15 cellular contexts compared by ENCODE assay signal in the genomic region with DNA sequence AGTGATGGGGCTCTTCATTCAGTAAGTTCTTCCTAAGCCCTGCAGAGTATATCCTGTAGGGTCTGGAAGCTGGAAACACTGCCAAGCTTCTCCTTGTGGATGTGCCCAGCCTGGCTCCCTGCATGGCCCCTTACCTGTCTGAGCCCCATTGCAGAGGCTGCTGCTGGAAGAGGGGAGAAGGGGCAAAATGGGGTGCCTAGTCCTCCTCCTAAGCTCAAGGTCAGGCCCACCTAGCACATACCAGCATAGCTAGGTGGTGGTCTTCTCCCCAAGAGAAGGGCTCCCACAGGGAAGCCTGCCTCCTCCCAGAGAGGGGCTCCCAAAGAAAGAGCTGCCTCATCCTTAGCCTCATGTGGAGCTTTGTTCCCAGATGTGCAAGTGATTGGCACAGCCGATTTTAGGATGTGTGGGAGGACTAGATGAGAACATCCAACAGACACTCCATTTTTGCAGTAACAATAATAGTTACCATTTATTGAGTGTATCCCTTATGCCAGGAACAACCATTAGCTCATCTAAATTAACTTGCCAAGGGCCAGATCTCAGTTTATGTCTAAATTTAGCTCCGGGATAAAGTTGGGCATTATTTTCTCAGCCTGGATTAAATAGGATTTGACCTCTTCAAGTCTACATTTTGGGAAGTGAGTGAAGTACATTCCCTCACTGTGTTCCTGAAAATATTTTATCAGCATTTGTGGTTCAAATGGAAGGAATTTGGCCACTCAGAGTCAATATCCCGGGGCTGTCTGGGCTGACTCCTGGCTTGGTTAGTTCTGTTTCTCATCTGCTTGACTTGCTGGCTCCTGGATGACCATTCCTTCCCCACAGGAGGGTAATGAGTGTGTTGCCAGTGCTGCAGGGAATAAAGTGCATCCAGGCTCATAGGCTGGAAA.
DNase-seq lines count a peak whose midpoint lies in the region; ATAC-seq and TF ChIP-seq lines count a peak whose summit lies in the region.
"Had no signal": no experiment of that assay in that cellular context is flagged by ENCODE, and none has a peak within 500 bp of the region (broad histone marks: within the 10 kb centered on the region; RNA-seq: fewer than 3 reads in every experiment).

No MANE protein-coding gene starts in this region.

- H3K27me3 ChIP-seq in smooth muscle cell (ENCODE audit: low read depth) = no peaks in the 10 kb centered on the region
- H3K27me3 ChIP-seq: BLaER1 treated with 17β-estradiol and CSF1 and Interleukin-3, amounts not matched to agents 10 nM and 100 nM; pancreas had no signal

- H3K27ac ChIP-seq in smooth muscle cell (ENCODE audit: low read depth) = peak overlapping the region; percentile 77
- H3K27ac ChIP-seq: BLaER1 treated with 17β-estradiol and CSF1 and Interleukin-3, amounts not matched to agents 10 nM and 100 nM; pancreas had no signal

- ATAC-seq in left ventricle myocardium superior (peak; percentile 60), HG03354 (IDR thresholded peaks at IDR 0.05; ENCODE audit: poor library complexity, severe bottlenecking, unreplicated experiment) (no peak)
- no peak for ATAC-seq in activated CD4-positive, CD25-positive, alpha-beta regulatory T cell treated with anti-CD3 and anti-CD28 coated beads, Interleukin-2, amount 50 U/mL, for 24 hours
- ATAC-seq: activated naive CD8-positive, alpha-beta T cell treated with anti-CD3 and anti-CD28 coated beads, Interleukin-2, amount 50 U/mL, for 24 hours had no signal

- H3K4me3 ChIP-seq in smooth muscle cell = no peak overlapping the region
- H3K4me3 ChIP-seq: BLaER1 treated with 17β-estradiol and CSF1 and Interleukin-3, amounts not matched to agents 10 nM and 100 nM; pancreas had no signal

- 5% methylated on average over 3 of the region's 3 CpGs for WGBS in smooth muscle cell (ENCODE audit: low lambda C conversion rate)

- H3K9me3 ChIP-seq in smooth muscle cell (replicated peaks; ENCODE audit: low read depth) = no peaks in the 10 kb centered on the region
- H3K9me3 ChIP-seq: pancreas had no signal

- no peak overlapping the region for H2AFZ ChIP-seq in smooth muscle cell (ENCODE audit: low read depth)

- H3K79me2 ChIP-seq in smooth muscle cell (ENCODE audit: low read depth) = no peaks in the 10 kb centered on the region

- intact Hi-C loops in left ventricle myocardium superior (cut with micrococcal nuclease) = loop anchor here (5.0 kb wide), 3 partner anchors 201 to 266 kb away; partner anchors contain the start of gene KALRN

- TF ChIP-seq CTCF in smooth muscle cell (IDR thresholded peaks at IDR 0.05; ENCODE audit: borderline replicate concordance, insufficient read depth, poor library complexity, severe bottlenecking) = no peak

- peak overlapping the region; percentile 74 for H3K4me2 ChIP-seq in smooth muscle cell
- H3K4me2 ChIP-seq: BLaER1 treated with 17β-estradiol and CSF1 and Interleukin-3, amounts not matched to agents 10 nM and 100 nM had no signal

- peak; percentile 77 for DNase-seq in ELF-1 (ENCODE audit: low read depth, low spot score)
- DNase-seq in amniotic epithelial cell (ENCODE audit: low read depth) = peak; percentile 62
- DNase-seq in left ventricle myocardium superior = no peak
- DNase-seq in smooth muscle cell (lab: John Stamatoyannopoulos, UW; ENCODE audit: unreplicated experiment) = no peak
- DNase-seq in NCI-H82 (lab: John Stamatoyannopoulos, UW) = no peak
- no peak for DNase-seq in AG08396 (ENCODE audit: low spot score)
- DNase-seq: activated CD4-positive, alpha-beta T cell treated with anti-CD3 and anti-CD28 coated beads for 48 hours; activated naive CD8-positive, alpha-beta T cell treated with anti-CD3 and anti-CD28 coated beads, Interleukin-2, amount 50 U/mL, for 24 hours; activated T-cell treated with anti-CD3 and anti-CD28 coated beads, Interleukin-2, amount 50 U/mL, for 1 hour; NCI-H2081; NCI-H748 treated with DMSO at 0.1 percent for 48 hours; pancreas had no signal

- peak overlapping the region; percentile 30 for H3K9ac ChIP-seq in smooth muscle cell (ENCODE audit: low read depth)
- H3K9ac ChIP-seq: BLaER1 treated with 17β-estradiol and CSF1 and Interleukin-3, amounts not matched to agents 10 nM and 100 nM had no signal

- H3K4me1 ChIP-seq in smooth muscle cell (ENCODE audit: low read depth) = peaks cover 12% of the 10 kb centered on the region
- H3K4me1 ChIP-seq: pancreas had no signal

- H4K20me1 ChIP-seq in smooth muscle cell (ENCODE audit: low read depth) = no peaks in the 10 kb centered on the region
- H4K20me1 ChIP-seq: BLaER1 treated with 17β-estradiol and CSF1 and Interleukin-3, amounts not matched to agents 10 nM and 100 nM had no signal

- H3F3A ChIP-seq in smooth muscle cell (ENCODE audit: low read depth) = peaks cover 18% of the 10 kb centered on the region

- no peaks in the 10 kb centered on the region for H3K36me3 ChIP-seq in smooth muscle cell (ENCODE audit: low read depth)
- H3K36me3 ChIP-seq: BLaER1 treated with 17β-estradiol and CSF1 and Interleukin-3, amounts not matched to agents 10 nM and 100 nM; pancreas had no signal

Comparison
In these comparisons a context has a peak if more than half of its experiments do, and no peak if none do; other contexts are left out.
1. DNase-seq: peak in ELF-1 (single experiment) and amniotic epithelial cell (single experiment); none in left ventricle myocardium superior (single experiment), smooth muscle cell (single experiment), NCI-H82 (single experiment) and AG08396 (single experiment).